ENCODE assay signal across 16 cellular contexts in the genomic region with DNA sequence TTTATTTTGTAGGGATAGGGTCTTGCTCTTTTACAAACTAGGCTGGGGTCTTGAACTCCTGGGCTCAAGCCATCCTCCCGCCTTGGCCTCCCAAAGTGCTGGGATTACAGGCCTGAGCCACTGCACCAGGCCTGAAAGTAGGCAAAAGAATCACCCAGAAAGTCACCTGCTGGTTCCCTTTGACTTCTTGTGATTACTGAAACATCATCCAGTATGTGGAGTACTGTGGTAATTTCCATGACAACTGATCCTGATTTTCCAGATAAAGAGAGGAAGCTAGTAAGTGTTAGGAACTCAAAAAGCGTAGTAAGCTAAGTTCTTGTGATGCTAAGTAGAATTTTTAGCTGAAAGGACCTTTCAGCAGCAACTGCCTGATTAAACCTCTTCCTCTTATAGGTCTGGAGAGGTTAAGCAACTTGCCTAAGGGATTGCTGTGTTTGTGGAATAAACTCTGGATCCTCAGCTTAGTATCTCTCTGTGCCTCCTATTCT. TPM values are rescaled to one million over a fixed set of nuclear protein-coding genes. Genes with fewer than 3 reads are reported as not detected.
DNase-seq lines count a peak whose midpoint lies in the region; ATAC-seq lines count a peak whose summit lies in the region.
"Had no signal": no experiment of that assay in that cellular context is flagged by ENCODE, and none has a peak within 500 bp of the region (broad histone marks: within the 10 kb centered on the region; RNA-seq: fewer than 3 reads in every experiment).

No MANE protein-coding gene starts in this region.

- H3K36me3 Mint-ChIP-seq in central memory CD8-positive, alpha-beta T cell (ENCODE audit: insufficient read depth) = peaks cover 24% of the 10 kb centered on the region

- DNase-seq in SKM-1 treated with dmso at 0.1 percent for 144 hours (lab: John Stamatoyannopoulos, UW; ENCODE audit: unreplicated experiment) = peak; percentile 6
- DNase-seq in SKM-1 (lab: John Stamatoyannopoulos, UW; ENCODE audit: unreplicated experiment) = no peak
- DNase-seq in central memory CD8-positive, alpha-beta T cell (ENCODE audit: low spot score in 2 of 2) = no peak
- DNase-seq: amniotic stem cell, gastrocnemius medialis, HCEC 1CT, NCI-H1694, NCI-H526 treated with DMSO at 0.1 percent for 48 hours, uterus had no signal

- peaks cover 87% of the 10 kb centered on the region for H3K4me1 Mint-ChIP-seq in central memory CD8-positive, alpha-beta T cell

- peaks cover 21% of the 10 kb centered on the region for H3K36me3 ChIP-seq in KOPT-K1 (ENCODE audit: insufficient read depth, low read length)
- peaks cover 7% of the 10 kb centered on the region for H3K36me3 ChIP-seq in mesodermal cell (ENCODE audit: control insufficient read depth, insufficient read depth, low read length)
- H3K36me3 ChIP-seq: gastrocnemius medialis, uterus had no signal

- peak overlapping the region; percentile 82 for H3K27ac Mint-ChIP-seq in central memory CD8-positive, alpha-beta T cell (ENCODE audit: low read depth)

- no peaks in the 10 kb centered on the region for H3K27me3 Mint-ChIP-seq in central memory CD8-positive, alpha-beta T cell

- H3K4me3 ChIP-seq in mesodermal cell (ENCODE audit: extremely low read depth, insufficient read depth, low read length, poor library complexity, severe bottlenecking) = no peak overlapping the region
- H3K4me3 ChIP-seq: A549, gastrocnemius medialis, SJSA1, uterus had no signal

- H3K27ac ChIP-seq in KOPT-K1 (ENCODE audit: low read depth, low read length, poor library complexity, severe bottlenecking) (peak overlapping the region; percentile 44), mesodermal cell (ENCODE audit: low read depth, low read length, severe bottlenecking) (peak overlapping the region; percentile 26)
- H3K27ac ChIP-seq: A549, gastrocnemius medialis, SJSA1, uterus had no signal

- H3K9me3 Mint-ChIP-seq in central memory CD8-positive, alpha-beta T cell = no peaks in the 10 kb centered on the region

- no peak overlapping the region for H3K4me3 Mint-ChIP-seq in central memory CD8-positive, alpha-beta T cell

- no peaks in the 10 kb centered on the region for H3K9me3 ChIP-seq in KOPT-K1 (ENCODE audit: insufficient read depth, low read length, poor library complexity, severe bottlenecking)
- H3K9me3 ChIP-seq in mesodermal cell (ENCODE audit: control insufficient read depth, low read length) = no peaks in the 10 kb centered on the region
- H3K9me3 ChIP-seq: A549, gastrocnemius medialis, SJSA1, uterus had no signal

- 75 to 76% methylated on average over 1 to 2 of the region's 2 CpGs for WGBS in mesodermal cell (ENCODE audit: insufficient coverage in 2 of 2), 2 experiments

- H3K4me1 ChIP-seq in mesodermal cell (ENCODE audit: control insufficient read depth, insufficient read depth, low read length, poor library complexity, severe bottlenecking) = no peaks in the 10 kb centered on the region

- no peak for ATAC-seq in central memory CD8-positive, alpha-beta T cell (replicated peaks; ENCODE audit: extremely low read depth, poor library complexity, severe bottlenecking)
- ATAC-seq in GM18870 (IDR thresholded peaks at IDR 0.05; ENCODE audit: unreplicated experiment) (no peak), GM18511 (IDR thresholded peaks at IDR 0.05; ENCODE audit: unreplicated experiment) (no peak), GM18907 (IDR thresholded peaks at IDR 0.05; ENCODE audit: unreplicated experiment) (no peak)
- ATAC-seq: A549, gastrocnemius medialis had no signal

RNA-seq across cellular contexts. Expression of gene RALY, which starts 16.7 kb away (rescaled TPM):
- 221 TPM for polyA plus RNA-seq in mesodermal cell (2013, experiment 1 of 2)
- 199 TPM for polyA plus RNA-seq in mesodermal cell (2013, experiment 2 of 2)
